Comparison of ENCODE assay signal across 8 cellular contexts in genomic region chr11:111870522-111870886, GRCh38. TPM values are rescaled to one million over a fixed set of nuclear protein-coding genes. Genes with fewer than 3 reads are reported as not detected.
DNase-seq lines count a peak whose midpoint lies in the region; ATAC-seq and TF ChIP-seq lines count a peak whose summit lies in the region.

No MANE protein-coding gene starts in this region.

- no peaks in the 10 kb centered on the region for H3K9me3 Mint-ChIP-seq in central memory CD8-positive, alpha-beta T cell
- H3K9me3 Mint-ChIP-seq in natural killer cell treated with Interleukin-12 subunit alpha and Interleukin-12 subunit beta and Interleukin-15 and Interleukin-18, amount 100 ng/mL, for 72 hours, result no peaks in the 10 kb centered on the region

- CTCF ChIA-PET in AG04450 (lab: Charles Lee), result interaction anchor here (0.7 to 3.3 kb wide), 11 partner anchors 12 to 410 kb away, joined by 3 to 36 read pairs (median 4); partner anchors contain the start of gene C11orf52

- peak; percentile 8 for ATAC-seq in GM18909 (IDR thresholded peaks at IDR 0.05; ENCODE audit: poor library complexity, unreplicated experiment)
- ATAC-seq in central memory CD8-positive, alpha-beta T cell (replicated peaks; ENCODE audit: extremely low read depth, poor library complexity, severe bottlenecking), result no peak
- no peak for ATAC-seq in natural killer cell treated with Interleukin-12 subunit alpha and Interleukin-12 subunit beta and Interleukin-15 and Interleukin-18, amount 100 ng/mL, for 72 hours
- no peak for ATAC-seq in HG03520 (IDR thresholded peaks at IDR 0.05; ENCODE audit: unreplicated experiment)

- H3K4me3 ChIP-seq in AG04450 (ENCODE audit: low read depth, low read length), result peak overlapping the region; percentile 80

- no peaks in the 10 kb centered on the region for H3K9me3 ChIP-seq in AG04450 (ENCODE audit: control insufficient read depth, insufficient read depth, low read length)
- H3K9me3 ChIP-seq in KOPT-K1 (ENCODE audit: insufficient read depth, low read length, poor library complexity, severe bottlenecking), result no peaks in the 10 kb centered on the region

- POLR2A ChIA-PET in AG04450 (lab: Yijun Ruan, JAX), result interaction anchor here (0.7 to 2.6 kb wide), 3 partner anchors 36 to 73 kb away, joined by 3 to 8 read pairs (median 3); no protein-coding TSS in a partner anchor

- peak overlapping the region; percentile 96 for H3K27ac Mint-ChIP-seq in central memory CD8-positive, alpha-beta T cell (ENCODE audit: low read depth)
- H3K27ac Mint-ChIP-seq in natural killer cell treated with Interleukin-12 subunit alpha and Interleukin-12 subunit beta and Interleukin-15 and Interleukin-18, amount 100 ng/mL, for 72 hours, result peak overlapping the region; percentile 87 to 96

- H3K27me3 ChIP-seq in AG04450 (ENCODE audit: control insufficient read depth, insufficient read depth, low read length), result no peaks in the 10 kb centered on the region

- peaks cover 26% of the 10 kb centered on the region for H3K4me1 Mint-ChIP-seq in central memory CD8-positive, alpha-beta T cell
- peaks cover 25% of the 10 kb centered on the region in 2 donors for H3K4me1 Mint-ChIP-seq in natural killer cell treated with Interleukin-12 subunit alpha and Interleukin-12 subunit beta and Interleukin-15 and Interleukin-18, amount 100 ng/mL, for 72 hours (ENCODE audit: low read depth in 2 of 2)

- no peak for DNase-seq in AG04450 (ENCODE audit: low read depth, low spot score)
- DNase-seq in central memory CD8-positive, alpha-beta T cell (ENCODE audit: low spot score in 2 of 2), result no peak
- no peak for DNase-seq in natural killer cell treated with Interleukin-12 subunit alpha and Interleukin-12 subunit beta and Interleukin-15 and Interleukin-18, amount 100 ng/mL, for 72 hours (ENCODE audit: low spot score)
- no peak for DNase-seq in T1000 (lab: John Stamatoyannopoulos, UW)
- no peak for DNase-seq in NCI-H1105 treated with DMSO at 0.1 percent for 48 hours (lab: John Stamatoyannopoulos, UW)

- peaks cover 42% of the 10 kb centered on the region for H3K36me3 ChIP-seq in KOPT-K1 (ENCODE audit: insufficient read depth, low read length)

- no peak for TF ChIP-seq CTCF in AG04450 (IDR thresholded peaks at IDR 0.05; ENCODE audit: low read depth, low read length)

- peak overlapping the region; percentile 42 for H3K27ac ChIP-seq in AG04450 (ENCODE audit: low read depth, low read length)
- peak overlapping the region; percentile 66 for H3K27ac ChIP-seq in KOPT-K1 (ENCODE audit: low read depth, low read length, poor library complexity, severe bottlenecking)

- peaks cover 35% of the 10 kb centered on the region for H3K36me3 Mint-ChIP-seq in central memory CD8-positive, alpha-beta T cell (ENCODE audit: insufficient read depth)
- peaks cover 11% of the 10 kb centered on the region for H3K36me3 Mint-ChIP-seq in natural killer cell treated with Interleukin-12 subunit alpha and Interleukin-12 subunit beta and Interleukin-15 and Interleukin-18, amount 100 ng/mL, for 72 hours

- H3K4me3 Mint-ChIP-seq in central memory CD8-positive, alpha-beta T cell, result peak overlapping the region; percentile 82
- peak overlapping the region; percentile 97 for H3K4me3 Mint-ChIP-seq in natural killer cell treated with Interleukin-12 subunit alpha and Interleukin-12 subunit beta and Interleukin-15 and Interleukin-18, amount 100 ng/mL, for 72 hours

- H3K27me3 Mint-ChIP-seq in central memory CD8-positive, alpha-beta T cell, result no peaks in the 10 kb centered on the region
- H3K27me3 Mint-ChIP-seq in natural killer cell treated with Interleukin-12 subunit alpha and Interleukin-12 subunit beta and Interleukin-15 and Interleukin-18, amount 100 ng/mL, for 72 hours, result no peaks in the 10 kb centered on the region

RNA-seq across cellular contexts. Expression of gene ALG9, which starts 0.9 kb away (rescaled TPM):
- polyA plus RNA-seq in AG04450 (2011; rRNA removed), result 31.7 and 40.0 TPM in 2 replicates
- polyA minus RNA-seq in AG04450 (2011; rRNA and poly(A)+ RNA removed), result 37.0 and 57.9 TPM in 2 replicates
- 10 to 100 TPM; 32.0 to 43.5 TPM for total RNA-seq in natural killer cell treated with Interleukin-12 subunit alpha and Interleukin-12 subunit beta and Interleukin-15 and Interleukin-18, amount 100 ng/mL, for 72 hours

RNA-seq across cellular contexts. Expression of gene FDXACB1, which starts 8.5 kb away (rescaled TPM):
- polyA plus RNA-seq in AG04450 (2011; rRNA removed), result 1.7 and 2.1 TPM in 2 replicates
- 1.4 and 2.0 TPM in 2 replicates for polyA minus RNA-seq in AG04450 (2011; rRNA and poly(A)+ RNA removed)
- total RNA-seq in natural killer cell treated with Interleukin-12 subunit alpha and Interleukin-12 subunit beta and Interleukin-15 and Interleukin-18, amount 100 ng/mL, for 72 hours, result 1 to 10 TPM; 6.2 to 7.9 TPM

RNA-seq across cellular contexts. Expression of gene CFAP68, which starts 8.8 kb away (rescaled TPM):
- 40.3 and 45.1 TPM in 2 replicates for polyA plus RNA-seq in AG04450 (2011; rRNA removed)
- polyA minus RNA-seq in AG04450 (2011; rRNA and poly(A)+ RNA removed), result 5.5 and 9.1 TPM in 2 replicates
- 10 to 100 TPM in 1 of 2 donors, 1 to 10 TPM in 1; 8.4 to 11.8 TPM for total RNA-seq in natural killer cell treated with Interleukin-12 subunit alpha and Interleukin-12 subunit beta and Interleukin-15 and Interleukin-18, amount 100 ng/mL, for 72 hours

RNA-seq across cellular contexts. Expression of gene CRYAB, which starts 41.1 kb away (rescaled TPM):
- 6.1 and 6.3 TPM in 2 replicates for polyA plus RNA-seq in AG04450 (2011; rRNA removed)
- 3.0 and 3.7 TPM in 2 replicates for polyA minus RNA-seq in AG04450 (2011; rRNA and poly(A)+ RNA removed)
- total RNA-seq in natural killer cell treated with Interleukin-12 subunit alpha and Interleukin-12 subunit beta and Interleukin-15 and Interleukin-18, amount 100 ng/mL, for 72 hours, result not detected

RNA-seq across cellular contexts. Expression of gene HSPB2, which starts 42.0 kb away (rescaled TPM):
- 0.41 and 0.79 TPM in 2 replicates for polyA plus RNA-seq in AG04450 (2011; rRNA removed)
- not detected in 2 replicates for polyA minus RNA-seq in AG04450 (2011; rRNA and poly(A)+ RNA removed)
- total RNA-seq in natural killer cell treated with Interleukin-12 subunit alpha and Interleukin-12 subunit beta and Interleukin-15 and Interleukin-18, amount 100 ng/mL, for 72 hours, result not detected
